In the genomic region with DNA sequence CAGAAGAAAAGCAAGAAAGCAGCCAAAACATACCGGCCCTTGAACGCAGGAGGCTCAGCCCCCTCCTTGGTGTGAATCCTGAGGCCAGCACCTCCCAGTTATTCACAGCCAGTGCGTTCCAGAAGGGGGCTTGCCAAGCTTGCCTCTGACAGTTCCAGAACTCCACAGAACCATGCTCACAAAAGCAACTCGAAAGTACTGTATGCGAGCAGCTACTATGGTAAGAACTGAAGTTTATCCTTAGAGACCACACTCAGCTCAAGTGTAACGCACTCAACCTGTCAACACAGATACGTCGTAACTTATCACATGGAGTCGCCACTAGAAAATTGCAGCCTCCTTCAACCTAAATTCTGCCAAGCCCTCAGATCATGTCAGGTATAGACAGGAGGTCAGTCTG, we compare ENCODE assay signal across 8 cellular contexts. TPM values are rescaled to one million over a fixed set of nuclear protein-coding genes. Genes with fewer than 3 reads are reported as not detected.
A peak's percentile ranks its signal among the peaks of the same experiment; 100 is the strongest.
DNase-seq lines count a peak whose midpoint lies in the region; ATAC-seq and TF ChIP-seq lines count a peak whose summit lies in the region.

No MANE protein-coding gene starts in this region.

- TF ChIP-seq CTCF in brain (conservative IDR thresholded peaks at IDR 0.05) (no peak), uterus (IDR thresholded peaks at IDR 0.05) (no peak)

- H4K91ac ChIP-seq in mesenchymal stem cell (ENCODE audit: low read length) = no peak overlapping the region

- no peak overlapping the region for H2BK15ac ChIP-seq in mesenchymal stem cell (ENCODE audit: low read depth, poor library complexity, severe bottlenecking)

- H4K8ac ChIP-seq in mesenchymal stem cell (ENCODE audit: low read length) = no peak overlapping the region

- WGBS in mesenchymal stem cell = 60% methylated on average over 9 of the region's 9 CpGs

- H3K36me3 ChIP-seq in mesenchymal stem cell (ENCODE audit: control insufficient read depth in 1 of 2, insufficient read depth in 2 of 2, low read depth in 1 of 2, low read length in 2 of 2) (peaks cover under 1 to 7% of the 10 kb centered on the region in 2 experiments), uterus (no peaks in the 10 kb centered on the region)

- H2BK120ac ChIP-seq in mesenchymal stem cell (ENCODE audit: low read depth, low read length) = no peak overlapping the region

- intact Hi-C loops in uterus (cut with DNase I; ENCODE audit: low total_unique reads) (no loop called here), posterior vena cava (cut with DNase I) (loop anchor here in 1 of 2 donors (2.0 kb wide), 1 partner anchor 155 kb away; no protein-coding TSS in a partner anchor)

- no peak overlapping the region for H2AFZ ChIP-seq in mesenchymal stem cell (ENCODE audit: low read depth, low read length)

- peaks cover 37% of the 10 kb centered on the region for H3K27me3 Mint-ChIP-seq in activated naive CD4-positive, alpha-beta T cell treated with anti-CD3 and anti-CD28 coated beads, Interleukin-2, amount 10 ng/mL, durations not matched to agents 7 days and 5 days
- peaks cover 14% of the 10 kb centered on the region for H3K27me3 Mint-ChIP-seq in brain

- no peaks in the 10 kb centered on the region for H3K9me3 ChIP-seq in mesenchymal stem cell (ENCODE audit: control insufficient read depth, low read length)
- H3K9me3 ChIP-seq in uterus = no peaks in the 10 kb centered on the region

- no peak overlapping the region for H2AK5ac ChIP-seq in mesenchymal stem cell (ENCODE audit: low read length, severe bottlenecking)

- H3K27me3 ChIP-seq in mesenchymal stem cell (ENCODE audit: control insufficient read depth in 1 of 2, insufficient read depth in 1 of 2, low read length in 2 of 2) = peaks cover 16 to 22% of the 10 kb centered on the region in 2 experiments
- H3K27me3 ChIP-seq in uterus = no peaks in the 10 kb centered on the region

- no peak overlapping the region for H3K18ac ChIP-seq in mesenchymal stem cell (ENCODE audit: low read depth in 1 of 2, low read length in 2 of 2)

- peak overlapping the region; percentile 86 for H3K4me3 Mint-ChIP-seq in activated naive CD4-positive, alpha-beta T cell treated with anti-CD3 and anti-CD28 coated beads, Interleukin-2, amount 10 ng/mL, durations not matched to agents 7 days and 5 days
- peak overlapping the region; percentile 82 to 94 (median 89) for H3K4me3 Mint-ChIP-seq in brain

- no peak overlapping the region for H3K4ac ChIP-seq in mesenchymal stem cell (ENCODE audit: low read depth in 1 of 2, low read length in 2 of 2)

- no peak for ATAC-seq in HG02973 (IDR thresholded peaks at IDR 0.05; ENCODE audit: unreplicated experiment)

- H3K4me2 ChIP-seq in mesenchymal stem cell (ENCODE audit: low read length, poor library complexity, severe bottlenecking) = peak overlapping the region; percentile 91

- H3K9ac ChIP-seq in mesenchymal stem cell (ENCODE audit: low read length) = peak overlapping the region; percentile 90

- H3K14ac ChIP-seq in mesenchymal stem cell (ENCODE audit: low read length in 2 of 2) = no peak overlapping the region

- H3K27ac Mint-ChIP-seq in activated naive CD4-positive, alpha-beta T cell treated with anti-CD3 and anti-CD28 coated beads, Interleukin-2, amount 10 ng/mL, durations not matched to agents 7 days and 5 days = no peak overlapping the region
- peak overlapping the region; percentile 30 to 86 (median 58) for H3K27ac Mint-ChIP-seq in brain

- no peak overlapping the region for H2BK12ac ChIP-seq in mesenchymal stem cell (ENCODE audit: low read length in 2 of 2)

- H2BK5ac ChIP-seq in mesenchymal stem cell (ENCODE audit: low read depth, low read length, poor library complexity, severe bottlenecking) = no peak overlapping the region

- CTCF ChIA-PET in activated naive CD4-positive, alpha-beta T cell treated with anti-CD3 and anti-CD28 coated beads, Interleukin-2, amount 10 ng/mL, durations not matched to agents 7 days and 5 days (lab: Charles Lee) = interaction anchor here (0.8 to 2.0 kb wide), 3 partner anchors 35 to 179 kb away, joined by 3 to 4 read pairs (median 3); no protein-coding TSS in a partner anchor

- H3K4me1 ChIP-seq in mesenchymal stem cell (ENCODE audit: control insufficient read depth, insufficient read depth, low read depth, low read length) = peaks cover 7% of the 10 kb centered on the region
- peaks cover 0 to 3% of the 10 kb centered on the region in 2 donors for H3K4me1 ChIP-seq in uterus

- no peak for TF ChIP-seq POLR2A in uterus (IDR thresholded peaks at IDR 0.05)

- H3K9me3 Mint-ChIP-seq in activated naive CD4-positive, alpha-beta T cell treated with anti-CD3 and anti-CD28 coated beads, Interleukin-2, amount 10 ng/mL, durations not matched to agents 7 days and 5 days = no peaks in the 10 kb centered on the region
- H3K9me3 Mint-ChIP-seq in brain = peaks cover 0 to 2% (median 0%) of the 10 kb centered on the region in 5 experiments

- peaks cover 32% of the 10 kb centered on the region for H3K79me1 ChIP-seq in mesenchymal stem cell (replicated peaks; ENCODE audit: low read length, poor library complexity, severe bottlenecking)

- H3K4me3 ChIP-seq in mesenchymal stem cell (ENCODE audit: insufficient read depth in 1 of 2, low read depth in 1 of 2, low read length in 2 of 2) (peak overlapping the region in 1 of 2 experiments; percentile 89), uterus (peak overlapping the region; percentile 94 to 97)

- H3K23ac ChIP-seq in mesenchymal stem cell (ENCODE audit: low read length in 2 of 2) = no peak overlapping the region

- DNase-seq in activated naive CD4-positive, alpha-beta T cell treated with anti-CD3 and anti-CD28 coated beads, Interleukin-2, amount 10 ng/mL, durations not matched to agents 7 days and 5 days = no peak
- DNase-seq in activated naive CD4-positive, alpha-beta T cell (lab: John Stamatoyannopoulos, UW) = no peak
- DNase-seq in mesenchymal stem cell = peak; percentile 24
- no peak for DNase-seq in uterus
- DNase-seq in SW480 (ENCODE audit: low spot score) = no peak
- DNase-seq in posterior vena cava (ENCODE audit: low spot score) = no peak

- H3K4me1 Mint-ChIP-seq in activated naive CD4-positive, alpha-beta T cell treated with anti-CD3 and anti-CD28 coated beads, Interleukin-2, amount 10 ng/mL, durations not matched to agents 7 days and 5 days = peaks cover 27% of the 10 kb centered on the region
- H3K4me1 Mint-ChIP-seq in brain = peaks cover 35% of the 10 kb centered on the region

- no peaks in the 10 kb centered on the region for H3K36me3 Mint-ChIP-seq in activated naive CD4-positive, alpha-beta T cell treated with anti-CD3 and anti-CD28 coated beads, Interleukin-2, amount 10 ng/mL, durations not matched to agents 7 days and 5 days
- H3K36me3 Mint-ChIP-seq in brain = peaks cover 5% of the 10 kb centered on the region

- H3K27ac ChIP-seq in mesenchymal stem cell (ENCODE audit: low read length, poor library complexity, severe bottlenecking) (no peak overlapping the region), uterus (no peak overlapping the region)

RNA-seq across cellular contexts. Expression of gene UBAC1, which starts 1.4 kb away (rescaled TPM):
- 80.4 TPM for polyA plus RNA-seq in brain (ENCODE audit: insufficient read depth, low read depth, low replicate concordance)
- polyA plus RNA-seq in mesenchymal stem cell (2013, experiment 1 of 2) = 28.9 TPM
- 28.1 TPM for polyA plus RNA-seq in mesenchymal stem cell (2013, experiment 2 of 2)
- total RNA-seq in uterus (10 to 100 TPM; 25.1 to 46.1 (median 35.8) TPM), posterior vena cava (10 to 100 TPM; 32.7 to 34.1 TPM)

RNA-seq across cellular contexts. Expression of gene CAMSAP1, which starts 52.5 kb away (rescaled TPM):
- polyA plus RNA-seq in brain (ENCODE audit: insufficient read depth, low read depth, low replicate concordance) = 44.7 TPM
- 14.3 TPM for polyA plus RNA-seq in mesenchymal stem cell (2013, experiment 1 of 2)
- 16.0 TPM for polyA plus RNA-seq in mesenchymal stem cell (2013, experiment 2 of 2)
- total RNA-seq in uterus = 10 to 100 TPM; 15.6 to 61.2 (median 43.2) TPM
- total RNA-seq in posterior vena cava = 10 to 100 TPM; 20.8 to 24.1 TPM
